ENCODE assay signal across 18 cellular contexts in genomic region chr12:75881910-75882309, GRCh38.
"Had no signal": no experiment of that assay in that cellular context is flagged by ENCODE, and none has a peak within 500 bp of the region (broad histone marks: within the 10 kb centered on the region; RNA-seq: fewer than 3 reads in every experiment).

No MANE protein-coding gene starts in this region.

- H3K27me3 ChIP-seq: hepatocyte, transverse colon, vagina had no signal

- H3K36me3 ChIP-seq: lower lobe of right lung, transverse colon, vagina had no signal

- H3K4me3 ChIP-seq: hepatocyte, lower lobe of right lung, transverse colon, vagina had no signal

- H3K4me2 ChIP-seq: hepatocyte had no signal

- H3K4me1 ChIP-seq: lower lobe of right lung, vagina had no signal

- H3K79me2 ChIP-seq: hepatocyte had no signal

- H3K9me3 ChIP-seq: lower lobe of right lung, transverse colon, vagina had no signal

- H2AFZ ChIP-seq: hepatocyte had no signal

- H3K27ac ChIP-seq: hepatocyte, lower lobe of right lung, transverse colon, vagina had no signal

- DNase-seq: activated CD4-positive, alpha-beta T cell treated with anti-CD3 and anti-CD28 coated beads for 1 hour; activated CD4-positive, alpha-beta T cell treated with anti-CD3 and anti-CD28 coated beads, Interleukin-2, amount 50 U/mL, for 1 hour; activated CD8-positive, alpha-beta T cell treated with anti-CD3 and anti-CD28 coated beads, Interleukin-2, amount 10 ng/mL, durations not matched to agents 7 days and 5 days; activated T-cell treated with anti-CD3 and anti-CD28 coated beads, Interleukin-2, amount 50 U/mL, for 24 hours; cortex of kidney; glutamatergic neuron; immature natural killer cell; lower lobe of right lung; mesendoderm; naive B cell; nucleus accumbens; posterior cingulate gyrus; small intestine; stimulated activated CD4-positive, alpha-beta T cell treated with anti-CD3 and anti-CD28 coated beads, Interleukin-15, amount 100 ng/mL, for 24 hours; stimulated activated naive B cell treated with anti-CD40 and anti-IgM and Interleukin-4, amounts not matched to agents 10 μg/mL and 1 μg/mL and 100 μg/mL, for 72 hours; transverse colon had no signal
